In genomic region chr19:6516018-6516658, GRCh38 we compare ENCODE assay signal across 7 cellular contexts. TPM values are rescaled to one million over a fixed set of nuclear protein-coding genes. Genes with fewer than 3 reads are reported as not detected.
A peak's percentile ranks its signal among the peaks of the same experiment; 100 is the strongest.
DNase-seq lines count a peak whose midpoint lies in the region; ATAC-seq and TF ChIP-seq lines count a peak whose summit lies in the region.

No MANE protein-coding gene starts in this region.

- H3K36me3 ChIP-seq in endodermal cell (ENCODE audit: control insufficient read depth, insufficient read depth, low read length) (no peaks in the 10 kb centered on the region), mesenchymal stem cell (ENCODE audit: control insufficient read depth in 1 of 2, insufficient read depth in 2 of 2, low read depth in 1 of 2, low read length in 2 of 2) (no peaks in the 10 kb centered on the region)

- H3K27me3 ChIP-seq in endodermal cell (ENCODE audit: control insufficient read depth, insufficient read depth, low read length, poor library complexity, severe bottlenecking) (no peaks in the 10 kb centered on the region), mesenchymal stem cell (ENCODE audit: control insufficient read depth in 1 of 2, insufficient read depth in 1 of 2, low read length in 2 of 2) (no peaks in the 10 kb centered on the region)

- H3K4ac ChIP-seq in mesenchymal stem cell (ENCODE audit: low read depth in 1 of 2, low read length in 2 of 2), result no peak overlapping the region

- H3K27me3 Mint-ChIP-seq in endodermal cell (ENCODE audit: insufficient read depth), result peaks cover 12% of the 10 kb centered on the region

- H3K23ac ChIP-seq in mesenchymal stem cell (ENCODE audit: low read length in 2 of 2), result peak overlapping the region in 1 of 2 experiments; percentile 34

- H3K9me3 Mint-ChIP-seq in endodermal cell, result peaks cover 3% of the 10 kb centered on the region

- H4K91ac ChIP-seq in mesenchymal stem cell (ENCODE audit: low read length), result no peak overlapping the region

- peak overlapping the region; percentile 84 for H3K27ac Mint-ChIP-seq in endodermal cell

- H3K36me3 Mint-ChIP-seq in endodermal cell (ENCODE audit: low read depth), result no peaks in the 10 kb centered on the region

- H2BK12ac ChIP-seq in mesenchymal stem cell (ENCODE audit: low read length in 2 of 2), result peak overlapping the region in 1 of 2 experiments; percentile 25

- no peak for TF ChIP-seq CTCF in GM12864 (IDR thresholded peaks at IDR 0.05; ENCODE audit: low read depth, low read length, missing control alignments)
- no peak for TF ChIP-seq CTCF in endodermal cell (conservative IDR thresholded peaks at IDR 0.05)

- H3K79me1 ChIP-seq in mesenchymal stem cell (replicated peaks; ENCODE audit: low read length, poor library complexity, severe bottlenecking), result peaks cover 2% of the 10 kb centered on the region

- peak; percentile 57 for ATAC-seq in HG02885 (IDR thresholded peaks at IDR 0.05; ENCODE audit: poor library complexity, unreplicated experiment)

- peak overlapping the region; percentile 93 for H2BK15ac ChIP-seq in mesenchymal stem cell (ENCODE audit: low read depth, poor library complexity, severe bottlenecking)

- H3K9ac ChIP-seq in endodermal cell (ENCODE audit: extremely low read depth, low read length, poor library complexity, severe bottlenecking), result no peak overlapping the region
- peak overlapping the region; percentile 86 for H3K9ac ChIP-seq in mesenchymal stem cell (ENCODE audit: low read length)

- H3K14ac ChIP-seq in mesenchymal stem cell (ENCODE audit: low read length in 2 of 2), result no peak overlapping the region

- DNase-seq in GM12864 (ENCODE audit: low read depth) (peak; percentile 86), NCI-H82 treated with DMSO at 0.1 percent for 48 hours (lab: John Stamatoyannopoulos, UW; ENCODE audit: unreplicated experiment) (peak; percentile 90), endodermal cell (peak; percentile 99), mesenchymal stem cell (peak; percentile 91)
- peak; percentile 88 for DNase-seq in activated CD8-positive, alpha-beta memory T cell treated with anti-CD3 and anti-CD28 coated beads for 24 hours
- DNase-seq in stimulated activated CD8-positive, alpha-beta memory T cell treated with anti-CD3 and anti-CD28 coated beads, Interleukin-12 subunit alpha, Interleukin-12 subunit beta, amount 100 ng/mL, for 24 hours (ENCODE audit: extremely low read depth), result peak; percentile 52

- no peak overlapping the region for H3K27ac ChIP-seq in endodermal cell (ENCODE audit: low read depth, low read length)
- peak overlapping the region; percentile 56 for H3K27ac ChIP-seq in mesenchymal stem cell (ENCODE audit: low read length, poor library complexity, severe bottlenecking)

- H3K9me3 ChIP-seq in endodermal cell (ENCODE audit: control insufficient read depth, low read length) (no peaks in the 10 kb centered on the region), mesenchymal stem cell (ENCODE audit: control insufficient read depth, low read length) (no peaks in the 10 kb centered on the region)

- H2BK120ac ChIP-seq in mesenchymal stem cell (ENCODE audit: low read depth, low read length), result no peak overlapping the region

- 6 to 7% methylated on average over 11 to 26 of the region's 26 CpGs for WGBS in endodermal cell (ENCODE audit: insufficient coverage in 1 of 2, insufficient read length in 1 of 2), 2 experiments
- 2% methylated on average over 23 of the region's 26 CpGs for WGBS in mesenchymal stem cell

- H2AFZ ChIP-seq in mesenchymal stem cell (ENCODE audit: low read depth, low read length), result peak overlapping the region; percentile 98

- no peak overlapping the region for H2BK5ac ChIP-seq in mesenchymal stem cell (ENCODE audit: low read depth, low read length, poor library complexity, severe bottlenecking)

- peak overlapping the region; percentile 99 for H3K4me2 ChIP-seq in mesenchymal stem cell (ENCODE audit: low read length, poor library complexity, severe bottlenecking)

- H3K18ac ChIP-seq in mesenchymal stem cell (ENCODE audit: low read depth in 1 of 2, low read length in 2 of 2), result peak overlapping the region in 1 of 2 experiments; percentile 80

- peak overlapping the region; percentile 76 for H3K4me3 ChIP-seq in GM12864 (ENCODE audit: low read depth, low read length)
- H3K4me3 ChIP-seq in endodermal cell (ENCODE audit: low read length), result peak overlapping the region; percentile 79
- H3K4me3 ChIP-seq in mesenchymal stem cell (ENCODE audit: insufficient read depth in 1 of 2, low read depth in 1 of 2, low read length in 2 of 2), result peak overlapping the region; percentile 70 to 91

- H2AK5ac ChIP-seq in mesenchymal stem cell (ENCODE audit: low read length, severe bottlenecking), result no peak overlapping the region

- peak overlapping the region; percentile 35 for H4K8ac ChIP-seq in mesenchymal stem cell (ENCODE audit: low read length)

- H3K4me3 Mint-ChIP-seq in endodermal cell, result peak overlapping the region; percentile 72

- peaks cover 1% of the 10 kb centered on the region for H3K4me1 Mint-ChIP-seq in endodermal cell

- H3K4me1 ChIP-seq in endodermal cell (ENCODE audit: control insufficient read depth, insufficient read depth, low read length), result no peaks in the 10 kb centered on the region
- peaks cover 21% of the 10 kb centered on the region for H3K4me1 ChIP-seq in mesenchymal stem cell (ENCODE audit: control insufficient read depth, insufficient read depth, low read depth, low read length)

RNA-seq across cellular contexts. Expression of gene TUBB4A, which starts 14.0 kb away (rescaled TPM):
- total RNA-seq in endodermal cell, result 1 to 10 TPM; 5.2 to 7.5 TPM
- 14.0 TPM for polyA plus RNA-seq in endodermal cell (2013, experiment 1 of 2)
- 9.9 TPM for polyA plus RNA-seq in endodermal cell (2013, experiment 2 of 2)
- not detected for polyA plus RNA-seq in mesenchymal stem cell (2013, experiment 1 of 2)
- 0.01 TPM for polyA plus RNA-seq in mesenchymal stem cell (2013, experiment 2 of 2)

RNA-seq across cellular contexts. Expression of gene TNFSF9, which starts 14.7 kb away (rescaled TPM):
- 1 to 10 TPM in 1 of 2 donors, under 1 TPM in 1; 0.68 to 3.9 TPM for total RNA-seq in endodermal cell
- polyA plus RNA-seq in endodermal cell (2013, experiment 1 of 2), result 1.3 TPM
- 2.2 TPM for polyA plus RNA-seq in endodermal cell (2013, experiment 2 of 2)
- polyA plus RNA-seq in mesenchymal stem cell (2013, experiment 1 of 2), result 3.2 TPM
- 3.4 TPM for polyA plus RNA-seq in mesenchymal stem cell (2013, experiment 2 of 2)

RNA-seq across cellular contexts. Expression of gene DENND1C, which starts 34.6 kb away (rescaled TPM):
- 1 to 10 TPM; 1.7 to 2.1 TPM for total RNA-seq in endodermal cell
- polyA plus RNA-seq in endodermal cell (2013, experiment 1 of 2), result 0.75 TPM
- 0.79 TPM for polyA plus RNA-seq in endodermal cell (2013, experiment 2 of 2)
- polyA plus RNA-seq in mesenchymal stem cell (2013, experiment 1 of 2), result 0.03 TPM
- polyA plus RNA-seq in mesenchymal stem cell (2013, experiment 2 of 2), result 0.04 TPM

RNA-seq across cellular contexts. Expression of gene CRB3, which starts 52.1 kb away (rescaled TPM):
- 10 to 100 TPM; 46.4 to 50.9 TPM for total RNA-seq in endodermal cell
- polyA plus RNA-seq in endodermal cell (2013, experiment 1 of 2), result 5.0 TPM
- polyA plus RNA-seq in endodermal cell (2013, experiment 2 of 2), result 4.1 TPM
- not detected for polyA plus RNA-seq in mesenchymal stem cell (2013, experiment 1 of 2)
- polyA plus RNA-seq in mesenchymal stem cell (2013, experiment 2 of 2), result not detected

RNA-seq across cellular contexts. Expression of gene SLC25A23, which starts 56.5 kb away (rescaled TPM):
- 10 to 100 TPM; 34.9 to 39.5 TPM for total RNA-seq in endodermal cell
- 47.3 TPM for polyA plus RNA-seq in endodermal cell (2013, experiment 1 of 2)
- 45.8 TPM for polyA plus RNA-seq in endodermal cell (2013, experiment 2 of 2)
- polyA plus RNA-seq in mesenchymal stem cell (2013, experiment 1 of 2), result 60.2 TPM
- 59.0 TPM for polyA plus RNA-seq in mesenchymal stem cell (2013, experiment 2 of 2)
